Comparison of ENCODE assay signal across 11 cellular contexts in genomic region chr22:35894937-35895708, GRCh38.
A peak's percentile ranks its signal among the peaks of the same experiment; 100 is the strongest.
DNase-seq lines count a peak whose midpoint lies in the region; ATAC-seq and TF ChIP-seq lines count a peak whose summit lies in the region.
"Had no signal": no experiment of that assay in that cellular context is flagged by ENCODE, and none has a peak within 500 bp of the region (broad histone marks: within the 10 kb centered on the region; RNA-seq: fewer than 3 reads in every experiment).

No MANE protein-coding gene starts in this region.

- H3K27ac Mint-ChIP-seq in nephron: peak overlapping the region; percentile 90 to 91 (median 90)
- H3K27ac Mint-ChIP-seq: activated naive CD8-positive, alpha-beta T cell; CD4-positive, alpha-beta T cell had no signal

- ATAC-seq in GM21723 (IDR thresholded peaks at IDR 0.05; ENCODE audit: unreplicated experiment): no peak
- ATAC-seq in GM18870 (IDR thresholded peaks at IDR 0.05; ENCODE audit: unreplicated experiment): no peak

- TF ChIP-seq CTCF in AG04449 (IDR thresholded peaks at IDR 0.05; ENCODE audit: insufficient read depth, low read length, missing control alignments): no peak
- TF ChIP-seq CTCF in nephron (IDR thresholded peaks at IDR 0.05; ENCODE audit: unreplicated experiment in 3 of 3): no peak

- H3K27me3 Mint-ChIP-seq in nephron (ENCODE audit: low read depth): no peaks in the 10 kb centered on the region
- H3K27me3 Mint-ChIP-seq: CD4-positive, alpha-beta T cell had no signal

- POLR2A ChIA-PET in AG04449 (lab: Yijun Ruan, JAX): no interaction called here

- peaks cover 54% of the 10 kb centered on the region for H3K4me1 Mint-ChIP-seq in nephron

- H3K9me3 Mint-ChIP-seq in nephron: no peaks in the 10 kb centered on the region
- H3K9me3 Mint-ChIP-seq: CD4-positive, alpha-beta T cell had no signal

- peak overlapping the region; percentile 12 to 79 (median 62) for H3K4me3 Mint-ChIP-seq in nephron
- H3K4me3 Mint-ChIP-seq: activated naive CD8-positive, alpha-beta T cell; CD4-positive, alpha-beta T cell had no signal

- CTCF ChIA-PET in AG04449 (lab: Yijun Ruan, JAX): interaction anchor here (0.8 to 2.0 kb wide), 4 partner anchors 9 to 171 kb away, joined by 3 to 6 read pairs (median 4); no protein-coding TSS in a partner anchor

- H3K36me3 Mint-ChIP-seq in nephron (ENCODE audit: low read depth): no peaks in the 10 kb centered on the region
- H3K36me3 Mint-ChIP-seq: activated naive CD8-positive, alpha-beta T cell had no signal

- H3K4me3 ChIP-seq in AG04449 (ENCODE audit: low read depth, low read length): no peak overlapping the region

- DNase-seq in AG04449 (ENCODE audit: low read depth, low spot score) (peak; percentile 62), NOMO-1 treated with dmso at 0.1 percent for 144 hours (lab: John Stamatoyannopoulos, UW; ENCODE audit: unreplicated experiment) (peak; percentile 23), fibroblast of gingiva (ENCODE audit: low read depth) (peak; percentile 92), RKO (ENCODE audit: low spot score) (no peak)
- DNase-seq in stimulated activated CD4-positive, alpha-beta T cell treated with anti-CD3 and anti-CD28 coated beads, Interleukin-4, amount 100 ng/mL, for 24 hours: no peak
- DNase-seq: CD4-positive, alpha-beta T cell; NCI-H446 had no signal

Comparison
In these comparisons a context has a peak if more than half of its experiments do, and no peak if none do; other contexts are left out.
1. DNase-seq: peak in AG04449 (single experiment), NOMO-1 treated with dmso at 0.1 percent for 144 hours (single experiment) and fibroblast of gingiva (single experiment); none in RKO (single experiment) and stimulated activated CD4-positive, alpha-beta T cell treated with anti-CD3 and anti-CD28 coated beads, Interleukin-4, amount 100 ng/mL, for 24 hours (single experiment).